16 cellular contexts compared by ENCODE assay signal in genomic region chr19:44927746-44928145, GRCh38. TPM values are rescaled to one million over a fixed set of nuclear protein-coding genes. Genes with fewer than 3 reads are reported as not detected.
A peak's percentile ranks its signal among the peaks of the same experiment; 100 is the strongest.
DNase-seq lines count a peak whose midpoint lies in the region; ATAC-seq and TF ChIP-seq lines count a peak whose summit lies in the region.
"Had no signal": no experiment of that assay in that cellular context is flagged by ENCODE, and none has a peak within 500 bp of the region (broad histone marks: within the 10 kb centered on the region; RNA-seq: fewer than 3 reads in every experiment).

No MANE protein-coding gene starts in this region.

- WGBS in esophagus squamous epithelium, 2 donors = 0 to 70% methylated on average over 2 of the region's 5 CpGs
- WGBS in neuronal stem cell (ENCODE audit: extremely low coverage in 2 of 2, insufficient read length in 2 of 2, insufficient replicate concordance in 1 of 2), 2 donors = no CpG with 5 or more reads among the region's 5 CpGs

- no peak overlapping the region for H3K27ac Mint-ChIP-seq in naive thymus-derived CD8-positive, alpha-beta T cell
- H3K27ac Mint-ChIP-seq: activated naive CD4-positive, alpha-beta T cell treated with anti-CD3 and anti-CD28 coated beads, Interleukin-2, amount 50 U/mL, for 72 hours; HFFc6; T-helper 1 cell treated with Interleukin-12 subunit alpha and Interleukin-12 subunit beta and Interleukin-4 antibody, amounts not matched to agents 30 μg/mL and 1 μg/mL, for 36 hours had no signal

- peaks cover 13 to 43% (median 20%) of the 10 kb centered on the region in 5 donors for H3K27me3 Mint-ChIP-seq in naive thymus-derived CD8-positive, alpha-beta T cell

- no peak for TF ChIP-seq CTCF in esophagus squamous epithelium (IDR thresholded peaks at IDR 0.05)

- H3K9ac ChIP-seq in BLaER1 treated with 17β-estradiol and CSF1 and Interleukin-3, amounts not matched to agents 10 nM and 100 nM = peak overlapping the region in 10 of 11 experiments; percentile 12 to 71 (median 57); a peak in 14 of 22 replicates
- no peak overlapping the region for H3K9ac ChIP-seq in neuronal stem cell (ENCODE audit: low read depth, low read length, poor library complexity)

- H3K36me3 Mint-ChIP-seq in naive thymus-derived CD8-positive, alpha-beta T cell = no peaks in the 10 kb centered on the region
- H3K36me3 Mint-ChIP-seq: activated naive CD4-positive, alpha-beta T cell treated with anti-CD3 and anti-CD28 coated beads, Interleukin-2, amount 50 U/mL, for 72 hours had no signal

- H3K4me3 Mint-ChIP-seq in naive thymus-derived CD8-positive, alpha-beta T cell = no peak overlapping the region
- H3K4me3 Mint-ChIP-seq: HFFc6; T-helper 1 cell treated with Interleukin-12 subunit alpha and Interleukin-12 subunit beta and Interleukin-4 antibody, amounts not matched to agents 30 μg/mL and 1 μg/mL, for 36 hours had no signal

- H3K79me1 ChIP-seq in neuronal stem cell (ENCODE audit: low read depth, low read length) = peaks cover 2% of the 10 kb centered on the region

- no peak overlapping the region for H3K4ac ChIP-seq in neuronal stem cell (ENCODE audit: low read length)

- H3K14ac ChIP-seq in neuronal stem cell (ENCODE audit: low read length) = no peak overlapping the region

- peak overlapping the region in 3 of 10 experiments; percentile 22 to 31 (median 22); a peak in 3 of 20 replicates for H3K4me3 ChIP-seq in BLaER1 treated with 17β-estradiol and CSF1 and Interleukin-3, amounts not matched to agents 10 nM and 100 nM
- H3K4me3 ChIP-seq in esophagus squamous epithelium (no peak overlapping the region), neuronal stem cell (ENCODE audit: low read length in 2 of 2) (no peak overlapping the region)

- POLR2A ChIA-PET in naive thymus-derived CD8-positive, alpha-beta T cell (lab: Charles Lee) = no interaction called here

- H3K27me3 ChIP-seq in BLaER1 treated with 17β-estradiol and CSF1 and Interleukin-3, amounts not matched to agents 10 nM and 100 nM = no peaks in the 10 kb centered on the region
- H3K27me3 ChIP-seq in esophagus squamous epithelium (peaks cover 0 to 8% (median 0%) of the 10 kb centered on the region in 4 donors), neuronal stem cell (ENCODE audit: control insufficient read depth in 3 of 3, insufficient read depth in 3 of 3, low read depth in 1 of 3, low read length in 3 of 3) (no peaks in the 10 kb centered on the region)
- H3K27me3 ChIP-seq: suprapubic skin had no signal

- intact Hi-C loops in esophagus squamous epithelium (cut with DNase I) = no loop called here

- peaks cover 8 to 22% (median 11%) of the 10 kb centered on the region in 4 donors for H3K4me1 Mint-ChIP-seq in naive thymus-derived CD8-positive, alpha-beta T cell

- DNase-seq in NCI-H226 (peak; percentile 33), esophagus squamous epithelium (lab: John Stamatoyannopoulos, UW) (no peak), neuronal stem cell (ENCODE audit: low spot score) (no peak), SHP77 (lab: John Stamatoyannopoulos, UW) (no peak), NCI-H1436 (lab: John Stamatoyannopoulos, UW) (no peak), NCI-H1694 (lab: John Stamatoyannopoulos, UW) (no peak)
- DNase-seq in naive thymus-derived CD8-positive, alpha-beta T cell = no peak
- DNase-seq: NCI-H1048 had no signal

- no peak overlapping the region for H2BK5ac ChIP-seq in neuronal stem cell (ENCODE audit: low read length)

- no peak for TF ChIP-seq POLR2A in esophagus squamous epithelium (IDR thresholded peaks at IDR 0.05)

- no peak overlapping the region for H2BK12ac ChIP-seq in neuronal stem cell (ENCODE audit: low read length)

- H2BK15ac ChIP-seq in neuronal stem cell (ENCODE audit: low read length) = no peak overlapping the region

- no peak overlapping the region for H4K91ac ChIP-seq in neuronal stem cell (ENCODE audit: low read depth, low read length, poor library complexity)

- H2BK120ac ChIP-seq in neuronal stem cell (ENCODE audit: low read depth, low read length) = no peak overlapping the region

- H3K4me1 ChIP-seq in BLaER1 treated with 17β-estradiol and CSF1 and Interleukin-3, amounts not matched to agents 10 nM and 100 nM = peaks cover 49 to 88% (median 60%) of the 10 kb centered on the region in 10 experiments
- peaks cover 6 to 39% (median 15%) of the 10 kb centered on the region in 3 donors for H3K4me1 ChIP-seq in esophagus squamous epithelium
- H3K4me1 ChIP-seq in neuronal stem cell (ENCODE audit: control insufficient read depth in 2 of 2, insufficient read depth in 1 of 2, low read depth in 1 of 2, low read length in 2 of 2) = peaks cover 2% of the 10 kb centered on the region in 2 donors

- peak overlapping the region; percentile 80 for H2AFZ ChIP-seq in neuronal stem cell (ENCODE audit: low read length)

- no peak overlapping the region for H3K18ac ChIP-seq in neuronal stem cell (ENCODE audit: low read length)

- H3K23ac ChIP-seq in neuronal stem cell (ENCODE audit: low read depth, low read length, poor library complexity) = no peak overlapping the region

- no peaks in the 10 kb centered on the region for H3K36me3 ChIP-seq in BLaER1 treated with 17β-estradiol and CSF1 and Interleukin-3, amounts not matched to agents 10 nM and 100 nM
- H3K36me3 ChIP-seq in esophagus squamous epithelium (no peaks in the 10 kb centered on the region), neuronal stem cell (replicated peaks in 1 of 2; ENCODE audit: control insufficient read depth in 2 of 2, insufficient read depth in 2 of 2, low read length in 2 of 2) (no peaks in the 10 kb centered on the region)
- H3K36me3 ChIP-seq: suprapubic skin had no signal

- H3K9me3 Mint-ChIP-seq in naive thymus-derived CD8-positive, alpha-beta T cell = no peaks in the 10 kb centered on the region
- H3K9me3 Mint-ChIP-seq: activated naive CD4-positive, alpha-beta T cell treated with anti-CD3 and anti-CD28 coated beads, Interleukin-2, amount 50 U/mL, for 72 hours; HFFc6; T-helper 1 cell treated with Interleukin-12 subunit alpha and Interleukin-12 subunit beta and Interleukin-4 antibody, amounts not matched to agents 30 μg/mL and 1 μg/mL, for 36 hours had no signal

- H3K27ac ChIP-seq in BLaER1 treated with 17β-estradiol and CSF1 and Interleukin-3, amounts not matched to agents 10 nM and 100 nM = peak overlapping the region; percentile 3 to 84 (median 78); a peak in 19 of 22 replicates
- H3K27ac ChIP-seq in esophagus squamous epithelium = peak overlapping the region in 3 of 4 donors; percentile 17 to 52 (median 19)
- no peak overlapping the region for H3K27ac ChIP-seq in neuronal stem cell (replicated peaks; ENCODE audit: low read length)
- H3K27ac ChIP-seq: suprapubic skin had no signal

- H4K8ac ChIP-seq in neuronal stem cell (ENCODE audit: low read depth, low read length) = no peak overlapping the region

- peak overlapping the region; percentile 69 to 96 (median 87) for H3K4me2 ChIP-seq in BLaER1 treated with 17β-estradiol and CSF1 and Interleukin-3, amounts not matched to agents 10 nM and 100 nM
- H3K4me2 ChIP-seq in neuronal stem cell (ENCODE audit: insufficient read depth, low read length, poor library complexity, severe bottlenecking) = no peak overlapping the region

- no peaks in the 10 kb centered on the region for H3K9me3 ChIP-seq in BLaER1 treated with 17β-estradiol and CSF1 and Interleukin-3, amounts not matched to agents 10 nM and 100 nM (replicated peaks in 1 of 11)
- H3K9me3 ChIP-seq in esophagus squamous epithelium (no peaks in the 10 kb centered on the region), neuronal stem cell (replicated peaks in 1 of 2; ENCODE audit: control insufficient read depth in 2 of 2, insufficient read depth in 1 of 2, low read depth in 1 of 2, low read length in 2 of 2) (no peaks in the 10 kb centered on the region)
- H3K9me3 ChIP-seq: suprapubic skin had no signal

- no peak for ATAC-seq in naive thymus-derived CD8-positive, alpha-beta T cell

- no peaks in the 10 kb centered on the region for H4K20me1 ChIP-seq in BLaER1 treated with 17β-estradiol and CSF1 and Interleukin-3, amounts not matched to agents 10 nM and 100 nM

- H2AK5ac ChIP-seq in neuronal stem cell (ENCODE audit: low read depth, low read length) = no peak overlapping the region

RNA-seq across cellular contexts. Expression of gene APOC1, which starts 13.3 kb away (rescaled TPM):
- 1 to 10 TPM; 1.4 to 7.5 (median 4.1) TPM for total RNA-seq in esophagus squamous epithelium
- 128 TPM for polyA plus RNA-seq in neuronal stem cell (2013, experiment 1 of 2)
- polyA plus RNA-seq in neuronal stem cell (2013, experiment 2 of 2) = 116 TPM
- 1 to 10 TPM in 1 of 2 experiments, not detected in 1; 1.4 TPM for total RNA-seq in naive thymus-derived CD8-positive, alpha-beta T cell
- polyA plus RNA-seq in naive thymus-derived CD8-positive, alpha-beta T cell = not detected

RNA-seq across cellular contexts. Expression of gene APOC4, which starts 14.3 kb away (rescaled TPM):
- total RNA-seq in esophagus squamous epithelium = not detected
- not detected for polyA plus RNA-seq in neuronal stem cell (2013, experiment 1 of 2)
- polyA plus RNA-seq in neuronal stem cell (2013, experiment 2 of 2) = not detected
- total RNA-seq in naive thymus-derived CD8-positive, alpha-beta T cell = not detected
- polyA plus RNA-seq in naive thymus-derived CD8-positive, alpha-beta T cell = not detected
- total RNA-seq: activated naive CD4-positive, alpha-beta T cell treated with anti-CD3 and anti-CD28 coated beads, Interleukin-2, amount 50 U/mL, for 72 hours; esophagus mucosa; HFFc6; HT-29; occipital lobe; suprapubic skin had no signal

RNA-seq across cellular contexts. Expression of gene APOC2, which starts 18.1 kb away (rescaled TPM):
- 1 to 10 TPM in 1 of 4 donors, not detected in 3; 1.6 TPM for total RNA-seq in esophagus squamous epithelium
- 0.08 TPM for polyA plus RNA-seq in neuronal stem cell (2013, experiment 1 of 2)
- polyA plus RNA-seq in neuronal stem cell (2013, experiment 2 of 2) = 0.08 TPM
- total RNA-seq in naive thymus-derived CD8-positive, alpha-beta T cell = not detected
- polyA plus RNA-seq in naive thymus-derived CD8-positive, alpha-beta T cell = not detected
- total RNA-seq: activated naive CD4-positive, alpha-beta T cell treated with anti-CD3 and anti-CD28 coated beads, Interleukin-2, amount 50 U/mL, for 72 hours; HFFc6; HT-29 had no signal

RNA-seq across cellular contexts. Expression of gene APOE, which starts 22.1 kb away (rescaled TPM):
- 100 to 1,000 TPM in 1 of 4 donors, 10 to 100 TPM in 1, 1 to 10 TPM in 2; 5.7 to 141 (median 20.7) TPM for total RNA-seq in esophagus squamous epithelium
- 121 TPM for polyA plus RNA-seq in neuronal stem cell (2013, experiment 1 of 2)
- 119 TPM for polyA plus RNA-seq in neuronal stem cell (2013, experiment 2 of 2)
- 1 to 10 TPM; 2.9 to 3.6 TPM for total RNA-seq in naive thymus-derived CD8-positive, alpha-beta T cell
- polyA plus RNA-seq in naive thymus-derived CD8-positive, alpha-beta T cell = not detected

RNA-seq across cellular contexts. Expression of gene CLPTM1, which starts 27.4 kb away (rescaled TPM):
- total RNA-seq in esophagus squamous epithelium = 10 to 100 TPM; 44.2 to 76.9 (median 56.3) TPM
- 44.5 TPM for polyA plus RNA-seq in neuronal stem cell (2013, experiment 1 of 2)
- polyA plus RNA-seq in neuronal stem cell (2013, experiment 2 of 2) = 42.3 TPM
- 10 to 100 TPM; 73.8 to 76.0 TPM for total RNA-seq in naive thymus-derived CD8-positive, alpha-beta T cell
- 10 to 100 TPM; 13.2 to 20.6 (median 14.9) TPM for polyA plus RNA-seq in naive thymus-derived CD8-positive, alpha-beta T cell
